In genomic region chr6:80886475-80886874, GRCh38 we compare ENCODE assay signal across 15 cellular contexts.
"Had no signal": no experiment of that assay in that cellular context is flagged by ENCODE, and none has a peak within 500 bp of the region (broad histone marks: within the 10 kb centered on the region; RNA-seq: fewer than 3 reads in every experiment).

No MANE protein-coding gene starts in this region.

- FAIRE-seq: small intestine, TTC549 had no signal

- DNase-seq: activated CD4-positive, alpha-beta T cell treated with anti-CD3 and anti-CD28 coated beads, Interleukin-2, amount 10 ng/mL, durations not matched to agents 7 days and 5 days; activated CD4-positive, CD25-positive, alpha-beta regulatory T cell; activated CD8-positive, alpha-beta memory T cell treated with anti-CD3 and anti-CD28 coated beads for 24 hours; activated naive CD4-positive, alpha-beta T cell treated with anti-CD3 and anti-CD28 coated beads for 36 hours; gastrocnemius medialis; mesendoderm; occipital lobe; right cardiac atrium; small intestine; transverse colon had no signal

- H3K4me3 Mint-ChIP-seq: activated CD4-positive, alpha-beta T cell treated with anti-CD3 and anti-CD28 coated beads, Interleukin-2, amount 10 ng/mL, durations not matched to agents 7 days and 5 days; activated naive CD4-positive, alpha-beta T cell treated with anti-CD3 and anti-CD28 coated beads for 36 hours; activated T-helper 17 cell treated with anti-CD3 and anti-CD28 coated beads, Interleukin-2, amount 50 U/mL, for 72 hours; nephron had no signal

- H3K4me1 ChIP-seq: gastrocnemius medialis, transverse colon had no signal

- H3K9me3 ChIP-seq: gastrocnemius medialis, transverse colon had no signal

- H3K27ac ChIP-seq: cardiac muscle cell, gastrocnemius medialis, transverse colon had no signal

- H3K4me1 Mint-ChIP-seq: activated CD4-positive, alpha-beta T cell treated with anti-CD3 and anti-CD28 coated beads, Interleukin-2, amount 10 ng/mL, durations not matched to agents 7 days and 5 days; activated T-helper 17 cell treated with anti-CD3 and anti-CD28 coated beads, Interleukin-2, amount 50 U/mL, for 72 hours; nephron had no signal

- ATAC-seq: activated T-helper 17 cell treated with anti-CD3 and anti-CD28 coated beads, Interleukin-2, amount 50 U/mL, for 72 hours; gastrocnemius medialis; right cardiac atrium had no signal

- H3K4me3 ChIP-seq: cardiac muscle cell, gastrocnemius medialis, transverse colon had no signal

- H3K36me3 ChIP-seq: cardiac muscle cell, gastrocnemius medialis, transverse colon had no signal

- H3K27ac Mint-ChIP-seq: activated CD4-positive, alpha-beta T cell treated with anti-CD3 and anti-CD28 coated beads, Interleukin-2, amount 10 ng/mL, durations not matched to agents 7 days and 5 days; activated naive CD4-positive, alpha-beta T cell treated with anti-CD3 and anti-CD28 coated beads for 36 hours; activated T-helper 17 cell treated with anti-CD3 and anti-CD28 coated beads, Interleukin-2, amount 50 U/mL, for 72 hours; nephron; progenitor cell of endocrine pancreas had no signal

- H3K9me3 Mint-ChIP-seq: activated CD4-positive, alpha-beta T cell treated with anti-CD3 and anti-CD28 coated beads, Interleukin-2, amount 10 ng/mL, durations not matched to agents 7 days and 5 days; activated naive CD4-positive, alpha-beta T cell treated with anti-CD3 and anti-CD28 coated beads for 36 hours; activated T-helper 17 cell treated with anti-CD3 and anti-CD28 coated beads, Interleukin-2, amount 50 U/mL, for 72 hours; nephron had no signal

- H3K27me3 Mint-ChIP-seq: activated CD4-positive, alpha-beta T cell treated with anti-CD3 and anti-CD28 coated beads, Interleukin-2, amount 10 ng/mL, durations not matched to agents 7 days and 5 days; activated T-helper 17 cell treated with anti-CD3 and anti-CD28 coated beads, Interleukin-2, amount 50 U/mL, for 72 hours; progenitor cell of endocrine pancreas had no signal

- H3K27me3 ChIP-seq: cardiac muscle cell, gastrocnemius medialis, transverse colon had no signal
